In genomic region chr19:47230122-47230920, GRCh38 we compare ENCODE assay signal across 8 cellular contexts. TPM values are rescaled to one million over a fixed set of nuclear protein-coding genes. Genes with fewer than 3 reads are reported as not detected.
A peak's percentile ranks its signal among the peaks of the same experiment; 100 is the strongest.
DNase-seq lines count a peak whose midpoint lies in the region; TF ChIP-seq lines count a peak whose summit lies in the region.

No MANE protein-coding gene starts in this region.

- CTCF ChIA-PET in OCI-LY7 (lab: Charles Lee; ENCODE audit: unreplicated experiment), result interaction anchor here (1.1 to 1.2 kb wide), 2 partner anchors 20 to 21 kb away, joined by 3 read pairs; no protein-coding TSS in a partner anchor

- H3K79me2 ChIP-seq in ACC112 (ENCODE audit: control insufficient read depth, insufficient read depth, low read length, unreplicated experiment), result no peaks in the 10 kb centered on the region
- no peaks in the 10 kb centered on the region for H3K79me2 ChIP-seq in OCI-LY7 (ENCODE audit: insufficient read depth, low read depth, low read length)
- H3K79me2 ChIP-seq in osteoblast (ENCODE audit: insufficient read depth, low read length), result peaks cover 40% of the 10 kb centered on the region

- H3K27me3 ChIP-seq in ACC112 (ENCODE audit: insufficient read depth, low read length), result no peaks in the 10 kb centered on the region
- no peaks in the 10 kb centered on the region for H3K27me3 ChIP-seq in osteoblast (ENCODE audit: insufficient read depth, low read length)

- H2AFZ ChIP-seq in ACC112 (ENCODE audit: low read length, unreplicated experiment) (peak overlapping the region; percentile 68), OCI-LY7 (ENCODE audit: low read length) (peak overlapping the region; percentile 59; the same call in 1 of the 2 replicates), osteoblast (ENCODE audit: low read length) (peak overlapping the region; percentile 32)

- no peak overlapping the region for H3K27ac ChIP-seq in ACC112 (ENCODE audit: low read depth, low read length)
- H3K27ac ChIP-seq in OCI-LY7 (ENCODE audit: low read depth, low read length, poor library complexity, severe bottlenecking), result peak overlapping the region; percentile 97
- H3K27ac ChIP-seq in osteoblast (ENCODE audit: low read depth, low read length), result peak overlapping the region; percentile 68

- peaks cover 22% of the 10 kb centered on the region for H3K4me1 ChIP-seq in ACC112 (ENCODE audit: control insufficient read depth, insufficient read depth, low read length, unreplicated experiment)
- peaks cover 57% of the 10 kb centered on the region for H3K4me1 ChIP-seq in OCI-LY7 (ENCODE audit: insufficient read depth, low read length, poor library complexity, severe bottlenecking)
- peaks cover 54% of the 10 kb centered on the region for H3K4me1 ChIP-seq in osteoblast (ENCODE audit: insufficient read depth, low read length)

- H3K36me3 ChIP-seq in ACC112 (ENCODE audit: insufficient read depth, low read length), result no peaks in the 10 kb centered on the region
- H3K36me3 ChIP-seq in OCI-LY7 (ENCODE audit: insufficient read depth, low read length), result peaks cover 3% of the 10 kb centered on the region; the same call in 1 of the 2 replicates
- H3K36me3 ChIP-seq in osteoblast (ENCODE audit: insufficient read depth, low read length), result peaks cover 4% of the 10 kb centered on the region

- H3K36me3 Mint-ChIP-seq in glutamatergic neuron (ENCODE audit: unreplicated experiment) (no peaks in the 10 kb centered on the region), type B pancreatic cell (peaks cover 4% of the 10 kb centered on the region)

- no peaks in the 10 kb centered on the region for H3K9me3 ChIP-seq in OCI-LY7 (ENCODE audit: low read length)
- no peaks in the 10 kb centered on the region for H3K9me3 ChIP-seq in osteoblast (ENCODE audit: low read depth, low read length)

- no peak overlapping the region for H3K4me3 Mint-ChIP-seq in glutamatergic neuron (ENCODE audit: unreplicated experiment)
- peak overlapping the region; percentile 26 for H3K4me3 Mint-ChIP-seq in type B pancreatic cell

- POLR2A ChIA-PET in OCI-LY7 (lab: Charles Lee), result no interaction called here

- H4K20me1 ChIP-seq in OCI-LY7 (ENCODE audit: insufficient read depth, low read length) (no peaks in the 10 kb centered on the region), osteoblast (ENCODE audit: insufficient read depth, low read length) (peaks cover 16% of the 10 kb centered on the region)

- no TSS peak for BruUV-seq in OCI-LY7 (replicated peaks; lab: Mats Ljungman, UMichigan)

- peak overlapping the region; percentile 99 for H3K4me2 ChIP-seq in OCI-LY7 (ENCODE audit: low read length)
- peak overlapping the region; percentile 96 for H3K4me2 ChIP-seq in osteoblast (ENCODE audit: insufficient read depth, low read length)

- DNase-seq in OCI-LY7 (ENCODE audit: low spot score) (peak; percentile 76), glutamatergic neuron (peak; percentile 81), osteoblast (ENCODE audit: insufficient read length, low spot score, missing footprints) (peak; percentile 95), type B pancreatic cell (ENCODE audit: extremely low spot score, unreplicated experiment) (peak; percentile 83), NCI-H524 treated with DMSO at 0.1 percent for 48 hours (lab: John Stamatoyannopoulos, UW) (no peak)
- peak; percentile 82 for DNase-seq in activated gamma-delta T cell treated with anti-CD3 and anti-CD28 coated beads, Interleukin-2, amount 50 U/mL, for 16 hours (ENCODE audit: low read depth)

- intact Hi-C loops in OCI-LY7 (cut with micrococcal nuclease; ENCODE audit: unreplicated experiment), result no loop called here

- H3K9me3 Mint-ChIP-seq in glutamatergic neuron (ENCODE audit: unreplicated experiment) (peaks cover 21% of the 10 kb centered on the region), type B pancreatic cell (no peaks in the 10 kb centered on the region)

- TF ChIP-seq CTCF in OCI-LY7 (conservative IDR thresholded peaks at IDR 0.05; ENCODE audit: low read length) (peak; percentile 81), glutamatergic neuron (IDR thresholded peaks at IDR 0.05; ENCODE audit: partially characterized antibody, unreplicated experiment) (peak; percentile 97), osteoblast (IDR thresholded peaks at IDR 0.05; ENCODE audit: extremely low read depth, low read depth, low read length) (peak; percentile 49), type B pancreatic cell (conservative IDR thresholded peaks at IDR 0.05) (peak; percentile 96)

- H3K27me3 Mint-ChIP-seq in glutamatergic neuron (ENCODE audit: unreplicated experiment), result peaks cover 14% of the 10 kb centered on the region
- no peaks in the 10 kb centered on the region for H3K27me3 Mint-ChIP-seq in type B pancreatic cell

- peak overlapping the region; percentile 93 for H3K4me3 ChIP-seq in ACC112 (ENCODE audit: low read depth, low read length)
- peak overlapping the region; percentile 90 for H3K4me3 ChIP-seq in OCI-LY7 (ENCODE audit: low read depth, low read length, poor library complexity, severe bottlenecking)
- peak overlapping the region; percentile 88 for H3K4me3 ChIP-seq in osteoblast (ENCODE audit: insufficient read depth, low read length)

- H3K4me1 Mint-ChIP-seq in glutamatergic neuron (ENCODE audit: low read depth, unreplicated experiment) (peaks cover 13% of the 10 kb centered on the region), type B pancreatic cell (ENCODE audit: unreplicated experiment) (peaks cover 21% of the 10 kb centered on the region)

- H3K9me2 ChIP-seq in OCI-LY7 (ENCODE audit: insufficient read depth, low read length), result no peaks in the 10 kb centered on the region

- H3K27ac Mint-ChIP-seq in glutamatergic neuron (ENCODE audit: unreplicated experiment) (no peak overlapping the region), type B pancreatic cell (no peak overlapping the region)

- TF ChIP-seq POLR2A in GM19099 (IDR thresholded peaks at IDR 0.05; ENCODE audit: extremely low read depth, insufficient read length, low read depth), result peak; percentile 15

RNA-seq across cellular contexts. Expression of gene BBC3, which starts 0.7 kb away (rescaled TPM):
- total RNA-seq in OCI-LY7 (2014; rRNA removed; shearing (Covaris generic)), result 6.9 and 8.9 TPM in 2 replicates
- total RNA-seq in OCI-LY7 (2022), result 10.5 and 13.2 TPM in 2 replicates
- 37.0 TPM for total RNA-seq in glutamatergic neuron (ENCODE audit: unreplicated experiment)
- 26.8 and 28.2 TPM in 2 replicates for total RNA-seq in osteoblast
- 14.8 and 36.2 TPM in 2 replicates for total RNA-seq in type B pancreatic cell (ENCODE audit: low replicate concordance)

RNA-seq across cellular contexts. Expression of gene CCDC9, which starts 26.0 kb away (rescaled TPM):
- total RNA-seq in OCI-LY7 (2014; rRNA removed; shearing (Covaris generic)), result 6.5 and 7.9 TPM in 2 replicates
- 19.3 and 19.7 TPM in 2 replicates for total RNA-seq in OCI-LY7 (2022)
- total RNA-seq in glutamatergic neuron (ENCODE audit: unreplicated experiment), result 16.8 TPM
- total RNA-seq in osteoblast, result 7.6 and 8.0 TPM in 2 replicates
- total RNA-seq in type B pancreatic cell (ENCODE audit: low replicate concordance), result 22.4 and 29.3 TPM in 2 replicates

RNA-seq across cellular contexts. Expression of gene INAFM1, which starts 44.4 kb away (rescaled TPM):
- total RNA-seq in OCI-LY7 (2014; rRNA removed; shearing (Covaris generic)), result 4.6 and 5.0 TPM in 2 replicates
- 7.6 and 10.3 TPM in 2 replicates for total RNA-seq in OCI-LY7 (2022)
- 65.0 TPM for total RNA-seq in glutamatergic neuron (ENCODE audit: unreplicated experiment)
- total RNA-seq in osteoblast, result 2.5 and 4.4 TPM in 2 replicates
- total RNA-seq in type B pancreatic cell (ENCODE audit: low replicate concordance), result 8.2 and 9.6 TPM in 2 replicates
